ENCODE assay signal across 8 cellular contexts in genomic region chr1:221439734-221440436, GRCh38.
DNase-seq lines count a peak whose midpoint lies in the region; ATAC-seq and TF ChIP-seq lines count a peak whose summit lies in the region.

No MANE protein-coding gene starts in this region.

- DNase-seq in GM03348 (ENCODE audit: low spot score), result peak; percentile 76
- DNase-seq in PC-9, result peak; percentile 65 to 98
- DNase-seq in central memory CD8-positive, alpha-beta T cell (ENCODE audit: low spot score in 2 of 2), result no peak
- no peak for DNase-seq in omental fat pad (ENCODE audit: low spot score)
- no peak for DNase-seq in NCI-H187 (lab: John Stamatoyannopoulos, UW)
- no peak for DNase-seq in epidermal melanocyte (ENCODE audit: insufficient read length, low spot score)

- no peaks in the 10 kb centered on the region for H3K27me3 ChIP-seq in PC-9 (ENCODE audit: insufficient read depth, low read depth)

- no TSS peak for BruUV-seq in PC-9 (replicated peaks; lab: Mats Ljungman, UMichigan)

- intact Hi-C loops in PC-9 (cut with micrococcal nuclease; ENCODE audit: unreplicated experiment), result loop anchor here (1.0 to 5.0 kb wide), 8 partner anchors 39 to 1168 kb away; partner anchors contain the start of gene RAB3GAP2

- TF ChIP-seq CTCF in PC-9 (conservative IDR thresholded peaks at IDR 0.05) (no peak), omental fat pad (IDR thresholded peaks at IDR 0.05) (no peak)

- H3K36me3 Mint-ChIP-seq in central memory CD8-positive, alpha-beta T cell (ENCODE audit: insufficient read depth), result no peaks in the 10 kb centered on the region

- ATAC-seq in central memory CD8-positive, alpha-beta T cell (replicated peaks; ENCODE audit: extremely low read depth, poor library complexity, severe bottlenecking), result peak; percentile 75
- ATAC-seq in omental fat pad (ENCODE audit: low FRiP score) (peak; percentile 86), HG03159 (IDR thresholded peaks at IDR 0.05; ENCODE audit: unreplicated experiment) (no peak), GM19328 (IDR thresholded peaks at IDR 0.05; ENCODE audit: unreplicated experiment) (no peak)

- H3K4me3 ChIP-seq in PC-9, result peak overlapping the region; percentile 22; the same call in 1 of the 2 replicates

- no peaks in the 10 kb centered on the region for H3K9me3 Mint-ChIP-seq in central memory CD8-positive, alpha-beta T cell

- peaks cover 33% of the 10 kb centered on the region for H3F3A ChIP-seq in PC-9 (ENCODE audit: insufficient read depth, low read depth)

- H3K4me3 Mint-ChIP-seq in central memory CD8-positive, alpha-beta T cell, result no peak overlapping the region

- H3K9me2 ChIP-seq in PC-9 (ENCODE audit: insufficient read depth), result no peaks in the 10 kb centered on the region

- peaks cover 9% of the 10 kb centered on the region for H3K4me1 Mint-ChIP-seq in central memory CD8-positive, alpha-beta T cell

- peaks cover 31% of the 10 kb centered on the region for H3K4me1 ChIP-seq in PC-9 (replicated peaks; ENCODE audit: insufficient read depth)

- peaks cover 31% of the 10 kb centered on the region for H3K27me3 Mint-ChIP-seq in central memory CD8-positive, alpha-beta T cell

- POLR2A ChIA-PET in PC-9 (lab: Charles Lee; ENCODE audit: unreplicated experiment), result interaction anchor here (0.5 to 0.7 kb wide), 2 partner anchors 54 to 884 kb away, joined by 4 to 10 read pairs; no protein-coding TSS in a partner anchor

- no peaks in the 10 kb centered on the region for H3K79me2 ChIP-seq in PC-9 (ENCODE audit: low read depth)

- H3K9me3 ChIP-seq in PC-9 (ENCODE audit: insufficient read depth, low read depth), result no peaks in the 10 kb centered on the region

- H4K20me1 ChIP-seq in PC-9 (ENCODE audit: insufficient read depth), result no peaks in the 10 kb centered on the region

- H3K36me3 ChIP-seq in PC-9 (ENCODE audit: low read depth), result no peaks in the 10 kb centered on the region

- peak overlapping the region; percentile 93 for H3K27ac ChIP-seq in PC-9

- H3K4me2 ChIP-seq in PC-9, result peak overlapping the region; percentile 64

- H3K27ac Mint-ChIP-seq in central memory CD8-positive, alpha-beta T cell (ENCODE audit: low read depth), result peak overlapping the region; percentile 20

- H2AFZ ChIP-seq in PC-9, result no peak overlapping the region

- CTCF ChIA-PET in PC-9 (lab: Charles Lee), result interaction anchor here (1.5 kb wide), 1 partner anchor 176 kb away, joined by 5 read pairs; no protein-coding TSS in a partner anchor

Comparison
In these comparisons a context has a peak if more than half of its experiments do, and no peak if none do; other contexts are left out.
1. DNase-seq: peak in GM03348 (single experiment) and PC-9 (2 of 2); none in central memory CD8-positive, alpha-beta T cell (0 of 2), omental fat pad (single experiment), NCI-H187 (0 of 2) and epidermal melanocyte (single experiment).
2. ATAC-seq: peak in central memory CD8-positive, alpha-beta T cell (single experiment) and omental fat pad (single experiment); none in HG03159 (single experiment) and GM19328 (single experiment).